Comparison of ENCODE assay signal across 24 cellular contexts in the genomic region with DNA sequence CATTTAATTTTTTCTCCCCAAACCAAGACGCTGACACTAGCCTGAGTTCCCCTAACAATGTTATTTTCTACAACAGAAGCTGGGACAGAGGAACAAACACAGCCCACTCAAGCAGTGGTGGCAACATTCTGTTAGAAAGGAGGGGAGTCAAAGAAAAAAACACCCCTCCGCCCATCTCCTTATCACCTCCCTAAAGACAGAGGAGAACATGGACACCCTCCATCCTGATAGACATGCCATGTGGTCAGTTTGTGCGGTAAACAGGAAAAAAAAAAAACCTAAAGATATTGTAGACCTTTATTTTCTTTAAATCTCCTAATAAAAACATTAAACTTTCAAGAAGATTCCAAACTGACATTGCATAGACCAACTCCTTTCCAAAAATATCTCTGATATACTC. TPM values are rescaled to one million over a fixed set of nuclear protein-coding genes. Genes with fewer than 3 reads are reported as not detected.
DNase-seq lines count a peak whose midpoint lies in the region; ATAC-seq and TF ChIP-seq lines count a peak whose summit lies in the region.
"Had no signal": no experiment of that assay in that cellular context is flagged by ENCODE, and none has a peak within 500 bp of the region (broad histone marks: within the 10 kb centered on the region; RNA-seq: fewer than 3 reads in every experiment).

No MANE protein-coding gene starts in this region.

- no peak overlapping the region for H3K4me3 Mint-ChIP-seq in activated T-cell treated with anti-CD3 and anti-CD28 coated beads, Interleukin-2, amount 50 U/mL, for 24 hours
- H3K4me3 Mint-ChIP-seq in activated T-cell treated with anti-CD3 and anti-CD28 coated beads, Interleukin-2, amount 50 U/mL, for 72 hours: no peak overlapping the region
- H3K4me3 Mint-ChIP-seq in stimulated activated effector memory CD8-positive, alpha-beta T cell treated with anti-CD3 and anti-CD28 coated beads, Interleukin-12 subunit alpha, Interleukin-12 subunit beta, amount 100 ng/mL, for 72 hours: no peak overlapping the region

- H3K36me3 ChIP-seq in adipocyte (ENCODE audit: control insufficient read depth, insufficient read depth, low read length, severe bottlenecking) (peaks cover 21% of the 10 kb centered on the region), OCI-LY7 (ENCODE audit: insufficient read depth, low read length) (peaks cover 62% of the 10 kb centered on the region)
- H3K36me3 ChIP-seq: SJCRH30 had no signal

- H4K20me1 ChIP-seq in OCI-LY7 (ENCODE audit: insufficient read depth, low read length): peaks cover 7% of the 10 kb centered on the region; the same call in 1 of the 2 replicates

- H3K4me3 ChIP-seq in adipocyte (ENCODE audit: low read length) (no peak overlapping the region), OCI-LY7 (ENCODE audit: low read depth, low read length, poor library complexity, severe bottlenecking) (no peak overlapping the region)
- H3K4me3 ChIP-seq: A549, ascending aorta, GM12878, lung, MG63, Peyer's patch, prostate gland, SJCRH30 had no signal

- no TSS peak for BruUV-seq in OCI-LY7 (replicated peaks; lab: Mats Ljungman, UMichigan)

- H3K27me3 Mint-ChIP-seq in activated T-cell treated with anti-CD3 and anti-CD28 coated beads, Interleukin-2, amount 50 U/mL, for 24 hours: no peaks in the 10 kb centered on the region
- H3K27me3 Mint-ChIP-seq in activated T-cell treated with anti-CD3 and anti-CD28 coated beads, Interleukin-2, amount 50 U/mL, for 72 hours (ENCODE audit: low read depth): no peaks in the 10 kb centered on the region

- peak overlapping the region; percentile 3 for H3K27ac Mint-ChIP-seq in activated T-cell treated with anti-CD3 and anti-CD28 coated beads, Interleukin-2, amount 50 U/mL, for 24 hours
- H3K27ac Mint-ChIP-seq in activated T-cell treated with anti-CD3 and anti-CD28 coated beads, Interleukin-2, amount 50 U/mL, for 72 hours: no peak overlapping the region
- H3K27ac Mint-ChIP-seq in stimulated activated effector memory CD8-positive, alpha-beta T cell treated with anti-CD3 and anti-CD28 coated beads, Interleukin-12 subunit alpha, Interleukin-12 subunit beta, amount 100 ng/mL, for 72 hours: peak overlapping the region; percentile 27

- H3K9me3 ChIP-seq in adipocyte (ENCODE audit: control insufficient read depth, low read length) (no peaks in the 10 kb centered on the region), OCI-LY7 (ENCODE audit: low read length) (no peaks in the 10 kb centered on the region)
- H3K9me3 ChIP-seq: A549, ascending aorta, MG63, Peyer's patch, prostate gland, SJCRH30 had no signal

- no peak for DNase-seq in activated T-cell treated with anti-CD3 and anti-CD28 coated beads, Interleukin-2, amount 50 U/mL, for 24 hours
- DNase-seq in activated T-cell treated with anti-CD3 and anti-CD28 coated beads, Interleukin-2, amount 50 U/mL, for 72 hours: no peak
- DNase-seq in OCI-M1 (lab: John Stamatoyannopoulos, UW): peak; percentile 20
- no peak for DNase-seq in adipocyte (ENCODE audit: low read depth)
- DNase-seq in stimulated activated effector memory CD8-positive, alpha-beta T cell treated with anti-CD3 and anti-CD28 coated beads, Interleukin-12 subunit alpha, Interleukin-12 subunit beta, amount 100 ng/mL, for 72 hours (ENCODE audit: low spot score in 2 of 2): no peak
- no peak for DNase-seq in NCI-H1417 (lab: John Stamatoyannopoulos, UW)
- no peak for DNase-seq in OCI-LY7 (ENCODE audit: low spot score)
- DNase-seq: activated CD4-positive, alpha-beta T cell treated with anti-CD3 and anti-CD28 coated beads for 48 hours; activated gamma-delta T cell; Calu3; central memory CD4-positive, alpha-beta T cell; dermis blood vessel endothelial cell; MG63; NCI-H510A treated with DMSO at 0.1 percent for 48 hours; NK-92 treated with Interleukin-12 subunit alpha and Interleukin-12 subunit beta, amount 100 ng/mL, for 24 hours; Peyer's patch; T-helper 1 cell had no signal

- H3K36me3 Mint-ChIP-seq in activated T-cell treated with anti-CD3 and anti-CD28 coated beads, Interleukin-2, amount 50 U/mL, for 24 hours (ENCODE audit: low read depth): peaks cover 84% of the 10 kb centered on the region
- H3K36me3 Mint-ChIP-seq in activated T-cell treated with anti-CD3 and anti-CD28 coated beads, Interleukin-2, amount 50 U/mL, for 72 hours (ENCODE audit: insufficient read depth in 2 of 2): peaks cover 6 to 15% of the 10 kb centered on the region in 2 donors
- peaks cover 48% of the 10 kb centered on the region for H3K36me3 Mint-ChIP-seq in stimulated activated effector memory CD8-positive, alpha-beta T cell treated with anti-CD3 and anti-CD28 coated beads, Interleukin-12 subunit alpha, Interleukin-12 subunit beta, amount 100 ng/mL, for 72 hours

- H2AFZ ChIP-seq in OCI-LY7 (ENCODE audit: low read length): no peak overlapping the region

- H3K4me1 Mint-ChIP-seq in activated T-cell treated with anti-CD3 and anti-CD28 coated beads, Interleukin-2, amount 50 U/mL, for 24 hours (ENCODE audit: low read depth): peaks cover 51% of the 10 kb centered on the region
- peaks cover 43% of the 10 kb centered on the region for H3K4me1 Mint-ChIP-seq in activated T-cell treated with anti-CD3 and anti-CD28 coated beads, Interleukin-2, amount 50 U/mL, for 72 hours (ENCODE audit: low read depth)
- H3K4me1 Mint-ChIP-seq in stimulated activated effector memory CD8-positive, alpha-beta T cell treated with anti-CD3 and anti-CD28 coated beads, Interleukin-12 subunit alpha, Interleukin-12 subunit beta, amount 100 ng/mL, for 72 hours: peaks cover 48% of the 10 kb centered on the region

- POLR2A ChIA-PET in OCI-LY7 (lab: Charles Lee): interaction anchor here (0.7 kb wide), 1 partner anchor 38 kb away, joined by 3 read pairs; no protein-coding TSS in a partner anchor

- H3K4me2 ChIP-seq in OCI-LY7 (ENCODE audit: low read length): no peak overlapping the region
- H3K4me2 ChIP-seq: A549 had no signal

- no peaks in the 10 kb centered on the region for H3K27me3 ChIP-seq in adipocyte (replicated peaks; ENCODE audit: control insufficient read depth, insufficient read depth, low read length)
- H3K27me3 ChIP-seq: ascending aorta, MG63, Peyer's patch, SJCRH30 had no signal

- intact Hi-C loops in OCI-LY7 (cut with micrococcal nuclease; ENCODE audit: unreplicated experiment): no loop called here

- peaks cover 19% of the 10 kb centered on the region; the same call in 1 of the 2 replicates for H3K79me2 ChIP-seq in OCI-LY7 (ENCODE audit: insufficient read depth, low read depth, low read length)

- H3K9me3 Mint-ChIP-seq in activated T-cell treated with anti-CD3 and anti-CD28 coated beads, Interleukin-2, amount 50 U/mL, for 24 hours: no peaks in the 10 kb centered on the region
- H3K9me3 Mint-ChIP-seq in activated T-cell treated with anti-CD3 and anti-CD28 coated beads, Interleukin-2, amount 50 U/mL, for 72 hours: no peaks in the 10 kb centered on the region
- no peaks in the 10 kb centered on the region for H3K9me3 Mint-ChIP-seq in stimulated activated effector memory CD8-positive, alpha-beta T cell treated with anti-CD3 and anti-CD28 coated beads, Interleukin-12 subunit alpha, Interleukin-12 subunit beta, amount 100 ng/mL, for 72 hours

- no peak for TF ChIP-seq CTCF in OCI-LY7 (conservative IDR thresholded peaks at IDR 0.05; ENCODE audit: low read length)

- no peak for ATAC-seq in activated T-cell treated with anti-CD3 and anti-CD28 coated beads, Interleukin-2, amount 50 U/mL, for 72 hours (replicated peaks in 1 of 2)
- ATAC-seq in stimulated activated effector memory CD8-positive, alpha-beta T cell treated with anti-CD3 and anti-CD28 coated beads, Interleukin-12 subunit alpha, Interleukin-12 subunit beta, amount 100 ng/mL, for 72 hours: no peak
- no peak for ATAC-seq in GM19397 (IDR thresholded peaks at IDR 0.05; ENCODE audit: unreplicated experiment)
- ATAC-seq: A549, GM12878 had no signal

- H3K4me1 ChIP-seq in adipocyte (ENCODE audit: control insufficient read depth, insufficient read depth, low read length): peaks cover 24% of the 10 kb centered on the region
- H3K4me1 ChIP-seq in OCI-LY7 (ENCODE audit: insufficient read depth, low read length, poor library complexity, severe bottlenecking): peaks cover 38% of the 10 kb centered on the region

- CTCF ChIA-PET in OCI-LY7 (lab: Charles Lee; ENCODE audit: unreplicated experiment): no interaction called here

- no peaks in the 10 kb centered on the region for H3K9me2 ChIP-seq in OCI-LY7 (ENCODE audit: insufficient read depth, low read length)

- no peak overlapping the region for H3K27ac ChIP-seq in OCI-LY7 (ENCODE audit: low read depth, low read length, poor library complexity, severe bottlenecking)
- H3K27ac ChIP-seq: A549, ascending aorta, Peyer's patch, prostate gland, SJCRH30 had no signal

- H3K9ac ChIP-seq in adipocyte (ENCODE audit: low read length): peak overlapping the region; percentile 1

RNA-seq across cellular contexts. Expression of gene DPM2, which starts 2.9 kb away (rescaled TPM):
- total RNA-seq in activated T-cell treated with anti-CD3 and anti-CD28 coated beads, Interleukin-2, amount 50 U/mL, for 72 hours: 10 to 100 TPM; 44.2 to 51.1 TPM
- total RNA-seq in OCI-LY7 (2014; rRNA removed; shearing (Covaris generic)): 31.6 and 49.7 TPM in 2 replicates
- total RNA-seq in OCI-LY7 (2022): 47.7 and 50.7 TPM in 2 replicates

RNA-seq across cellular contexts. Expression of gene PIP5KL1, which starts 10.0 kb away (rescaled TPM):
- 1 to 10 TPM; 4.4 to 6.4 TPM for total RNA-seq in activated T-cell treated with anti-CD3 and anti-CD28 coated beads, Interleukin-2, amount 50 U/mL, for 72 hours
- 0.59 and 0.95 TPM in 2 replicates for total RNA-seq in OCI-LY7 (2014; rRNA removed; shearing (Covaris generic))
- 4.4 and 4.6 TPM in 2 replicates for total RNA-seq in OCI-LY7 (2022)
- total RNA-seq: ascending aorta had no signal

RNA-seq across cellular contexts. Expression of gene ST6GALNAC4, which starts 23.8 kb away (rescaled TPM):
- total RNA-seq in activated T-cell treated with anti-CD3 and anti-CD28 coated beads, Interleukin-2, amount 50 U/mL, for 72 hours: 10 to 100 TPM; 28.1 to 30.5 TPM
- total RNA-seq in OCI-LY7 (2014; rRNA removed; shearing (Covaris generic)): 112 and 180 TPM in 2 replicates
- 118 and 125 TPM in 2 replicates for total RNA-seq in OCI-LY7 (2022)

RNA-seq across cellular contexts. Expression of gene EEIG1, which starts 40.2 kb away (rescaled TPM):
- total RNA-seq in activated T-cell treated with anti-CD3 and anti-CD28 coated beads, Interleukin-2, amount 50 U/mL, for 72 hours: 10 to 100 TPM; 59.2 to 75.1 TPM
- total RNA-seq in OCI-LY7 (2014; rRNA removed; shearing (Covaris generic)): 25.8 and 34.7 TPM in 2 replicates
- 60.1 and 69.1 TPM in 2 replicates for total RNA-seq in OCI-LY7 (2022)

RNA-seq across cellular contexts. Expression of gene ST6GALNAC6, which starts 41.2 kb away (rescaled TPM):
- 10 to 100 TPM; 74.4 to 75.6 TPM for total RNA-seq in activated T-cell treated with anti-CD3 and anti-CD28 coated beads, Interleukin-2, amount 50 U/mL, for 72 hours
- 38.8 and 43.7 TPM in 2 replicates for total RNA-seq in OCI-LY7 (2014; rRNA removed; shearing (Covaris generic))
- total RNA-seq in OCI-LY7 (2022): 51.3 and 52.7 TPM in 2 replicates
